Comparison of ENCODE assay signal across 15 cellular contexts in the genomic region with DNA sequence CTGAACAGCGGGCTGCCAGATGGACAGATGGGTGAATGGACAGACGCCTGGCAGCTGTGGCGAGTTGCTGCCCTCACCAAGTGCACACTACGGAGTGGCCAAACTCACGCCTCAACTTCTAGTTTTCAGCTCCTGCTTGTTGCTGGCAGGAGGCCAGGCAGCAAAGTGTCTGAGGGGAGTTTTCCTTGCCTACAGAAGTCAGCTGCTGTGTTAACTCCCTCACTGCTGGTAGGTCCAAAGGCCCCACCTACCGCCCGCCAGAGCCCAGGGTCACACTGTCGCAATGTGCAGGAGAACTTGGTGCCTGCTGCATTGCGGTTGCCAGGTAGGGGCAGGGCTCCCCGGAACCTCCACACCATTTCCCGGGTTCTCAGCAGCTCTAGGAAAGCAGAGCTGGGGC. TPM values are rescaled to one million over a fixed set of nuclear protein-coding genes. Genes with fewer than 3 reads are reported as not detected.
"Had no signal": no experiment of that assay in that cellular context is flagged by ENCODE, and none has a peak within 500 bp of the region (broad histone marks: within the 10 kb centered on the region; RNA-seq: fewer than 3 reads in every experiment).

No MANE protein-coding gene starts in this region.

RNA-seq across cellular contexts. Expression of a gene that starts 7.6 kb away (rescaled TPM):
- total RNA-seq: activated naive CD4-positive, alpha-beta T cell treated with anti-CD3 and anti-CD28 coated beads, Interleukin-2, amount 50 U/mL, for 72 hours; astrocyte; bronchial epithelial cell; cerebellum; esophagus squamous epithelium; foreskin keratinocyte; liver; mesenteric fat pad; natural killer cell treated with Interleukin-12 subunit alpha and Interleukin-12 subunit beta and Interleukin-15 and Interleukin-18, amount 100 ng/mL, for 72 hours; smooth muscle cell; stomach; T-helper 2 cell treated with Interferon-gamma antibody and Interleukin-4, amounts not matched to agents 100 ng/mL and 5 ng/mL, for 36 hours; temporal lobe; urinary bladder had no signal
- polyA plus RNA-seq: adrenal gland, foreskin keratinocyte, liver, smooth muscle cell, stomach, urinary bladder had no signal
